ENCODE assay signal across 28 cellular contexts in the genomic region with DNA sequence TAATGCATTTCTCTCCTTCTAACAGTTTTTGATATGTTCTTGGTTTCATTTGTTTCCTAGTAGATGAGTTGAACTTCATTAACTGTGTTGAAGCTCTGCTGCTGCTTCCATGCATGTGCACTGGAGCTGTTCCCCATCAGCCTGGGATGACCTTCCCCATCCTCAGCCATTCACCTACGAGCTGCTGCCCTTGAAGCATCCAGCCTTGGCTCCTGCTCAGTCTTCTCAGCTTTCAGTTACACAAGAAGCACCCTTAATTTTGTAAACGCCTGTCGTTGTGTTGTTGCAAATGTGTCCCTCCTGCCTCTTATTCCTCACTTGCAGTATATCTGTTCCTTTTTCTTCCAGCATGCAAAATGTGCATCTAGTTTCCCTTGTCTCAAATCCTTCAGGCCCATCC. TPM values are rescaled to one million over a fixed set of nuclear protein-coding genes. Genes with fewer than 3 reads are reported as not detected.
A peak's percentile ranks its signal among the peaks of the same experiment; 100 is the strongest.
DNase-seq lines count a peak whose midpoint lies in the region; ATAC-seq and TF ChIP-seq lines count a peak whose summit lies in the region.
"Had no signal": no experiment of that assay in that cellular context is flagged by ENCODE, and none has a peak within 500 bp of the region (broad histone marks: within the 10 kb centered on the region; RNA-seq: fewer than 3 reads in every experiment).

No MANE protein-coding gene starts in this region.

- no peaks in the 10 kb centered on the region for H3K79me2 ChIP-seq in parathyroid adenoma

- no peaks in the 10 kb centered on the region for H3K9me3 ChIP-seq in iPS-20b (ENCODE audit: insufficient read depth, low read depth, low read length)
- no peaks in the 10 kb centered on the region for H3K9me3 ChIP-seq in parathyroid adenoma (ENCODE audit: control insufficient read depth, low read length)
- H3K9me3 ChIP-seq: Caco-2 had no signal

- no peak overlapping the region for H3K4me2 ChIP-seq in parathyroid adenoma (ENCODE audit: low read length)

- no peaks in the 10 kb centered on the region for H3K27me3 ChIP-seq in HL-60 (ENCODE audit: insufficient read depth, poor library complexity, severe bottlenecking)
- H3K27me3 ChIP-seq in iPS-20b (ENCODE audit: insufficient read depth, low read length), result no peaks in the 10 kb centered on the region
- H3K27me3 ChIP-seq in parathyroid adenoma (ENCODE audit: control insufficient read depth, insufficient read depth, low read length), result no peaks in the 10 kb centered on the region

- H3K27ac ChIP-seq in HL-60 (replicated peaks), result peak overlapping the region; percentile 22
- no peak overlapping the region for H3K27ac ChIP-seq in iPS-20b (ENCODE audit: low read length)
- no peak overlapping the region for H3K27ac ChIP-seq in parathyroid adenoma
- H3K27ac ChIP-seq: 22Rv1, C4-2B had no signal

- peak; percentile 2 for DNase-seq in NCI-H2107 treated with DMSO at 0.1 percent for 48 hours (lab: John Stamatoyannopoulos, UW; ENCODE audit: unreplicated experiment)
- no peak for DNase-seq in NCI-H2107 (lab: John Stamatoyannopoulos, UW)
- peak in 1 of 2 experiments; percentile 47 for DNase-seq in HL-60 (ENCODE audit: low read depth in 1 of 2, low spot score in 1 of 2)
- no peak for DNase-seq in mucosa of gallbladder (ENCODE audit: low spot score)
- no peak for DNase-seq in foreskin melanocyte
- DNase-seq: Caco-2; CD8-positive, alpha-beta T cell; EL; GDM1; GOT3; KBM-7; NCI-H1092 treated with DMSO at 0.1 percent for 48 hours; NCI-H1436 treated with DMSO at 0.1 percent for 48 hours; NCI-H187 treated with DMSO at 0.1 percent for 48 hours; NCI-H446; NCI-H526; NCI-H82; SHP77 had no signal

- peaks cover 18% of the 10 kb centered on the region for H3K4me1 ChIP-seq in iPS-20b (ENCODE audit: insufficient read depth, low read length)
- peaks cover 8% of the 10 kb centered on the region for H3K4me1 ChIP-seq in parathyroid adenoma
- H3K4me1 ChIP-seq: Caco-2 had no signal

- TF ChIP-seq CTCF in HL-60 (IDR thresholded peaks at IDR 0.05; ENCODE audit: insufficient read depth, low read length), result no peak
- no peak for TF ChIP-seq CTCF in parathyroid adenoma (IDR thresholded peaks at IDR 0.05)

- H3K9ac ChIP-seq in iPS-20b (ENCODE audit: low read depth, low read length) (peak overlapping the region; percentile 27; the same call in 1 of the 2 replicates), parathyroid adenoma (no peak overlapping the region)

- no peak for ATAC-seq in HG02852 (IDR thresholded peaks at IDR 0.05; ENCODE audit: unreplicated experiment)
- ATAC-seq: CD8-positive, alpha-beta T cell; GM12878; HCT116 had no signal

- no peaks in the 10 kb centered on the region for H3K36me3 ChIP-seq in iPS-20b (ENCODE audit: insufficient read depth, low read depth, low read length)
- no peaks in the 10 kb centered on the region for H3K36me3 ChIP-seq in parathyroid adenoma (ENCODE audit: control insufficient read depth, insufficient read depth, low read length)

- H3K4me3 ChIP-seq in HL-60 (replicated peaks; ENCODE audit: insufficient read depth, low read length) (no peak overlapping the region), iPS-20b (ENCODE audit: low read length) (no peak overlapping the region), parathyroid adenoma (ENCODE audit: low read depth, low read length) (no peak overlapping the region)
- H3K4me3 ChIP-seq: GM12878 had no signal

- H2AFZ ChIP-seq in parathyroid adenoma, result peak overlapping the region; percentile 56

RNA-seq across cellular contexts. Expression of a gene that starts 8.5 kb away (rescaled TPM):
- total RNA-seq in mucosa of gallbladder, result 34.6 TPM

RNA-seq across cellular contexts. Expression of a gene that starts 33.4 kb away (rescaled TPM):
- 0.14 TPM for total RNA-seq in mucosa of gallbladder
- total RNA-seq: B cell; Caco-2; CD8-positive, alpha-beta T cell; GM12878; LHCN-M2 had no signal

RNA-seq across cellular contexts. Expression of a gene that starts 39.8 kb away (rescaled TPM):
- total RNA-seq in mucosa of gallbladder, result 0.29 TPM
- total RNA-seq: B cell; CD8-positive, alpha-beta T cell; GM12878; HT1080; LHCN-M2 had no signal
